In the genomic region with DNA sequence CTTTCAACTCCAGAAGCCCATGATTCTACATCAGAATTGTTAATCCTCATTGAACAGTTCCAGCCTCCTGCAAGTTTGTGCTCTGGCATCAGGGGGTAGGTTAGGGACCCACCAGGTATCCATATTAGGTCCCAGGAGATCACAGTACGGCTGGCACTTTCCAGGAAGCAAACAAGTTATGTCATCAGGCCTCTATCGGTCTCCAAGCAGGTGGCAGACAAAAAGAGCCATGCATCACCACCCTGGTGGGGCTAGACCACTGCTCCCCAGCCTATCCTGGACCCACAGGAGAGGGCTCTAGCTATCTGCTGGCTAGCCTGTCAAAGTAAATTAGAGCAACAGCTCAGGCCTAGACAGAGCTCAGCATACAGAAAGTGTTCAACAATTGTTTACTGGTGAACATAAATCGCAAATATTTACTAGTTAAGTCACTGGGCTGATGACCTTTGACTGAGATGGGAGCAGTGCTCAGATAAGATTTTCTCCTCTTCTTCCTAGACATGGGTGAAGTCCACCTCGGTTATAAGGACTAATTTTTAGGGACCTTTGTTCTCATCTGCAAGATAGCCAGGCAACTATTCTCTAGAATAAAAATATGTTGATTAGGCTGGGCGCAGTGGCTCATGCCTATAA, we compare ENCODE assay signal across 1 cellular context.
TF ChIP-seq lines count a peak whose summit lies in the region.

No MANE protein-coding gene starts in this region.

TF ChIP-seq in HepG2, 621 proteins besides CTCF, POLR2A, EP300 and RAD21:
- no peak for TF ChIP-seq ZNF670 (CRISPR knock-in tag; IDR thresholded peaks at IDR 0.05; ENCODE audit: borderline replicate concordance)
- TF ChIP-seq FOXP1 (IDR thresholded peaks at IDR 0.05), result no peak
- peak; percentile 59; the same call in 1 of the 2 replicates for TF ChIP-seq FOXP1 (CRISPR knock-in tag; IDR thresholded peaks at IDR 0.05)
- no peak for TF ChIP-seq NFIC (IDR thresholded peaks at IDR 0.05; ENCODE audit: low read length)
- peak; percentile 30 for TF ChIP-seq RARA (CRISPR knock-in tag; IDR thresholded peaks at IDR 0.05)
- TF ChIP-seq BCL6 (CRISPR knock-in tag; IDR thresholded peaks at IDR 0.05), result peak; percentile 81
- TF ChIP-seq CENPX (CRISPR knock-in tag; IDR thresholded peaks at IDR 0.05), result no peak
- peak; percentile 50; the same call in 1 of the 2 replicates for TF ChIP-seq ZBTB20 (CRISPR knock-in tag; IDR thresholded peaks at IDR 0.05; ENCODE audit: borderline replicate concordance, low read depth)
- TF ChIP-seq, protein P1, sequence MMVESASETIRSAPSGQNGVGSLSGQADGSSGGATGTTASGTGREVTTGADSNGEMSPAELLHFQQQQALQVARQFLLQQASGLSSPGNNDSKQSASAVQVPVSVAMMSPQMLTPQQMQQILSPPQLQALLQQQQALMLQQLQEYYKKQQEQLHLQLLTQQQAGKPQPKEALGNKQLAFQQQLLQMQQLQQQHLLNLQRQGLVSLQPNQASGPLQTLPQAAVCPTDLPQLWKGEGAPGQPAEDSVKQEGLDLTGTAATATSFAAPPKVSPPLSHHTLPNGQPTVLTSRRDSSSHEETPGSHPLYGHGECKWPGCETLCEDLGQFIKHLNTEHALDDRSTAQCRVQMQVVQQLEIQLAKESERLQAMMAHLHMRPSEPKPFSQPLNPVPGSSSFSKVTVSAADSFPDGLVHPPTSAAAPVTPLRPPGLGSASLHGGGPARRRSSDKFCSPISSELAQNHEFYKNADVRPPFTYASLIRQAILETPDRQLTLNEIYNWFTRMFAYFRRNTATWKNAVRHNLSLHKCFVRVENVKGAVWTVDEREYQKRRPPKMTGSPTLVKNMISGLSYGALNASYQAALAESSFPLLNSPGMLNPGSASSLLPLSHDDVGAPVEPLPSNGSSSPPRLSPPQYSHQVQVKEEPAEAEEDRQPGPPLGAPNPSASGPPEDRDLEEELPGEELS (CRISPR knock-in tag; IDR thresholded peaks at IDR 0.05), result peak; percentile 59
